ENCODE assay signal across 16 cellular contexts in genomic region chr13:99005609-99006008, GRCh38. TPM values are rescaled to one million over a fixed set of nuclear protein-coding genes. Genes with fewer than 3 reads are reported as not detected.
DNase-seq lines count a peak whose midpoint lies in the region; ATAC-seq and TF ChIP-seq lines count a peak whose summit lies in the region.
"Had no signal": no experiment of that assay in that cellular context is flagged by ENCODE, and none has a peak within 500 bp of the region (broad histone marks: within the 10 kb centered on the region; RNA-seq: fewer than 3 reads in every experiment).

No MANE protein-coding gene starts in this region.

- peak overlapping the region; percentile 23; the same call in 1 of the 2 replicates for H3K4me2 ChIP-seq in DND-41 (ENCODE audit: insufficient read depth, low read length)

- peaks cover 42% of the 10 kb centered on the region for H3K4me1 ChIP-seq in DND-41 (ENCODE audit: insufficient read depth, low read length)
- peaks cover 5% of the 10 kb centered on the region for H3K4me1 ChIP-seq in HAP-1

- TF ChIP-seq CTCF in DND-41 (IDR thresholded peaks at IDR 0.05; ENCODE audit: borderline replicate concordance, extremely low read depth, low read length, poor library complexity, severe bottlenecking), result no peak
- no peak for TF ChIP-seq CTCF in nephron progenitor cell (IDR thresholded peaks at IDR 0.05)

- no peaks in the 10 kb centered on the region for H3K9me3 Mint-ChIP-seq in nephron progenitor cell
- no peaks in the 10 kb centered on the region for H3K9me3 Mint-ChIP-seq in activated CD8-positive, alpha-beta memory T cell treated with anti-CD3 and anti-CD28 coated beads, Interleukin-2, amount 10 ng/mL, durations not matched to agents 7 days and 5 days (ENCODE audit: low read depth)
- H3K9me3 Mint-ChIP-seq: H9; T-helper 1 cell treated with Interleukin-12 subunit alpha and Interleukin-12 subunit beta and Interleukin-4 antibody, amounts not matched to agents 30 μg/mL and 1 μg/mL, for 36 hours had no signal

- TF ChIP-seq EP300 in Ishikawa (IDR thresholded peaks at IDR 0.05; ENCODE audit: borderline replicate concordance), result no peak

- H3K4me3 ChIP-seq in DND-41 (ENCODE audit: low read depth in 1 of 2, low read length in 2 of 2) (no peak overlapping the region), HAP-1 (no peak overlapping the region)

- no peak overlapping the region for H3K9ac ChIP-seq in DND-41 (ENCODE audit: low read depth, low read length)

- H4K20me1 ChIP-seq in DND-41 (ENCODE audit: insufficient read depth, low read length), result no peaks in the 10 kb centered on the region

- in situ Hi-C loops in HAP-1 (cut with MboI; ENCODE audit: low sequenced_read_pairs), result no loop called here

- H2AFZ ChIP-seq in DND-41 (ENCODE audit: low read depth, low read length), result no peak overlapping the region

- H3K27me3 ChIP-seq in DND-41 (ENCODE audit: insufficient read depth, low read length, poor library complexity) (no peaks in the 10 kb centered on the region), HAP-1 (ENCODE audit: low read depth) (no peaks in the 10 kb centered on the region)

- H3K9me3 ChIP-seq in DND-41 (ENCODE audit: insufficient read depth, low read length, severe bottlenecking), result no peaks in the 10 kb centered on the region
- no peaks in the 10 kb centered on the region for H3K9me3 ChIP-seq in HAP-1

- no peak for DNase-seq in DND-41
- peak; percentile 35 for DNase-seq in amniotic epithelial cell (ENCODE audit: low read depth)
- DNase-seq in nephron progenitor cell, result no peak
- DNase-seq in activated CD8-positive, alpha-beta memory T cell treated with anti-CD3 and anti-CD28 coated beads, Interleukin-2, amount 10 ng/mL, durations not matched to agents 7 days and 5 days, result no peak
- no peak for DNase-seq in HAP-1 (ENCODE audit: low spot score in 2 of 2)
- DNase-seq: C1 segment of cervical spinal cord, DMS 273 treated with DMSO at 0.1 percent for 48 hours, H9, NCI-H1436 treated with DMSO at 0.1 percent for 48 hours, NCI-H2029 treated with DMSO at 0.1 percent for 48 hours, NCI-H524, Right ventricle myocardium superior had no signal

- no peak for TF ChIP-seq RAD21 in Ishikawa (IDR thresholded peaks at IDR 0.05; ENCODE audit: low read depth)

- peak overlapping the region; percentile 59 for H3K27ac Mint-ChIP-seq in nephron progenitor cell
- no peak overlapping the region for H3K27ac Mint-ChIP-seq in activated CD8-positive, alpha-beta memory T cell treated with anti-CD3 and anti-CD28 coated beads, Interleukin-2, amount 10 ng/mL, durations not matched to agents 7 days and 5 days
- H3K27ac Mint-ChIP-seq: H9; T-helper 1 cell treated with Interleukin-12 subunit alpha and Interleukin-12 subunit beta and Interleukin-4 antibody, amounts not matched to agents 30 μg/mL and 1 μg/mL, for 36 hours had no signal

- peaks cover 49% of the 10 kb centered on the region for H3K4me1 Mint-ChIP-seq in nephron progenitor cell
- H3K4me1 Mint-ChIP-seq in activated CD8-positive, alpha-beta memory T cell treated with anti-CD3 and anti-CD28 coated beads, Interleukin-2, amount 10 ng/mL, durations not matched to agents 7 days and 5 days, result peaks cover 6% of the 10 kb centered on the region

- no peak overlapping the region for H3K4me3 Mint-ChIP-seq in nephron progenitor cell
- H3K4me3 Mint-ChIP-seq in activated CD8-positive, alpha-beta memory T cell treated with anti-CD3 and anti-CD28 coated beads, Interleukin-2, amount 10 ng/mL, durations not matched to agents 7 days and 5 days, result no peak overlapping the region
- H3K4me3 Mint-ChIP-seq: H9; T-helper 1 cell treated with Interleukin-12 subunit alpha and Interleukin-12 subunit beta and Interleukin-4 antibody, amounts not matched to agents 30 μg/mL and 1 μg/mL, for 36 hours had no signal

- no peaks in the 10 kb centered on the region for H3K79me2 ChIP-seq in DND-41 (ENCODE audit: insufficient read depth, low read length)

- peak overlapping the region; percentile 45 for H3K27ac ChIP-seq in DND-41 (ENCODE audit: low read length)
- H3K27ac ChIP-seq: HL-60 had no signal

- H3K36me3 ChIP-seq in DND-41 (ENCODE audit: insufficient read depth, low read length), result no peaks in the 10 kb centered on the region
- no peaks in the 10 kb centered on the region for H3K36me3 ChIP-seq in HAP-1 (replicated peaks)

- ATAC-seq in DND-41 (ENCODE audit: insufficient read depth, low read depth), result no peak
- ATAC-seq in GM21576 (IDR thresholded peaks at IDR 0.05; ENCODE audit: unreplicated experiment), result no peak
- ATAC-seq in activated CD8-positive, alpha-beta memory T cell treated with anti-CD3 and anti-CD28 coated beads, Interleukin-2, amount 10 ng/mL, durations not matched to agents 7 days and 5 days, result no peak

- no peaks in the 10 kb centered on the region for H3K27me3 Mint-ChIP-seq in nephron progenitor cell (ENCODE audit: low read depth, poor library complexity)
- no peaks in the 10 kb centered on the region for H3K27me3 Mint-ChIP-seq in activated CD8-positive, alpha-beta memory T cell treated with anti-CD3 and anti-CD28 coated beads, Interleukin-2, amount 10 ng/mL, durations not matched to agents 7 days and 5 days

- H3K36me3 Mint-ChIP-seq in nephron progenitor cell (ENCODE audit: low read depth), result no peaks in the 10 kb centered on the region
- no peaks in the 10 kb centered on the region for H3K36me3 Mint-ChIP-seq in activated CD8-positive, alpha-beta memory T cell treated with anti-CD3 and anti-CD28 coated beads, Interleukin-2, amount 10 ng/mL, durations not matched to agents 7 days and 5 days

- CTCF ChIA-PET in activated CD8-positive, alpha-beta memory T cell treated with anti-CD3 and anti-CD28 coated beads, Interleukin-2, amount 10 ng/mL, durations not matched to agents 7 days and 5 days (lab: Charles Lee), result no interaction called here

TF ChIP-seq in Ishikawa, 13 proteins besides CTCF, POLR2A, EP300 and RAD21:
- TF ChIP-seq ZBTB7A (IDR thresholded peaks at IDR 0.05; ENCODE audit: low read depth) (no peak), USF1 (IDR thresholded peaks at IDR 0.05) (peak; percentile 39; the same call in 1 of the 2 replicates), CEBPB (IDR thresholded peaks at IDR 0.05) (no peak)
TF ChIP-seq in Ishikawa: peak in this region for 1.

RNA-seq across cellular contexts. Expression of gene DOCK9, which starts 27.7 kb away (rescaled TPM):
- 10 to 100 TPM; 37.5 to 79.9 TPM for total RNA-seq in activated CD8-positive, alpha-beta memory T cell treated with anti-CD3 and anti-CD28 coated beads, Interleukin-2, amount 10 ng/mL, durations not matched to agents 7 days and 5 days
